19 cellular contexts compared by ENCODE assay signal in genomic region chr9:79912641-79913040, GRCh38.
"Had no signal": no experiment of that assay in that cellular context is flagged by ENCODE, and none has a peak within 500 bp of the region (broad histone marks: within the 10 kb centered on the region; RNA-seq: fewer than 3 reads in every experiment).

No MANE protein-coding gene starts in this region.

- ATAC-seq: activated CD8-positive, alpha-beta memory T cell treated with anti-CD3 and anti-CD28 coated beads, Interleukin-2, amount 10 ng/mL, durations not matched to agents 7 days and 5 days; activated naive CD8-positive, alpha-beta T cell treated with anti-CD3 and anti-CD28 coated beads, Interleukin-2, amount 50 U/mL, for 24 hours; heart right ventricle; left ventricle myocardium superior had no signal

- H3K27me3 ChIP-seq: heart right ventricle, right atrium auricular region, suprapubic skin, vagina had no signal

- H3K27ac ChIP-seq: heart right ventricle, prostate gland, right atrium auricular region, skin epidermis, suprapubic skin, vagina had no signal

- DNase-seq: activated CD4-positive, alpha-beta memory T cell treated with anti-CD3 and anti-CD28 coated beads, Interleukin-2, amount 10 ng/mL, durations not matched to agents 7 days and 5 days; activated CD4-positive, alpha-beta T cell treated with anti-CD3 and anti-CD28 coated beads for 48 hours; activated CD4-positive, CD25-positive, alpha-beta regulatory T cell; activated CD8-positive, alpha-beta memory T cell treated with anti-CD3 and anti-CD28 coated beads, Interleukin-2, amount 10 ng/mL, durations not matched to agents 7 days and 5 days; activated naive CD4-positive, alpha-beta T cell treated with anti-CD3 and anti-CD28 coated beads, Interleukin-2, amount 10 ng/mL, durations not matched to agents 7 days and 5 days; activated naive CD8-positive, alpha-beta T cell treated with anti-CD3 and anti-CD28 coated beads, Interleukin-2, amount 50 U/mL, for 24 hours; activated T-cell treated with anti-CD3 and anti-CD28 coated beads, Interleukin-2, amount 50 U/mL, for 24 hours; aorta; heart right ventricle; immature natural killer cell; left ventricle myocardium superior; naive B cell; T1000; trophoblast cell had no signal

- H3K36me3 ChIP-seq: heart right ventricle, prostate gland, right atrium auricular region, suprapubic skin, vagina had no signal

- H3K4me3 ChIP-seq: heart right ventricle, prostate gland, right atrium auricular region, skin epidermis, suprapubic skin, vagina had no signal

- H3K9me3 ChIP-seq: prostate gland, suprapubic skin, vagina had no signal

- H3K4me1 ChIP-seq: heart right ventricle, prostate gland, right atrium auricular region, suprapubic skin, vagina had no signal
